ENCODE assay signal across 2 cellular contexts in the genomic region with DNA sequence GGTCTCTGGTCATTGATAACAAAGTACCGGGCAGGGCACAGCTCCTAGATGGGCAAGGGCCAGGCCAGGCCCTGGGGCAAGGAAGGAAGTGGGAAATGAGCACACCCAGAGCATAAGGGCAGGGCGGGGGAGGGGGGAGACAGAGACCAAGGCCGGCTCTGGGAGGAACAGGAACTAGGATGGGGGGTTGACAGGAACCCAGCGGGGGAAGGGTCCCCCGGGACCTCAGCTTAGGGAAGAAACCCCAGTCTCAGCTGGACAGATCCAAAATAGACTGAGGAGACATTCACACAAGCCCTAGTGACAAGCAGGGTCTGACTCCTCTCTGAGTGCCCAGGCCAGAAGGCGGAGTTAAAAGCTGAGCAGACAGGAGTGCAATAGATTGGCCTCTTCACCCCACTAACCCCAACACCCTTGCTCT.
TF ChIP-seq lines count a peak whose summit lies in the region.

No MANE protein-coding gene starts in this region.

TF ChIP-seq in IMR-90, 13 proteins besides CTCF, POLR2A, EP300 and RAD21:
- TF ChIP-seq SMC3 (IDR thresholded peaks at IDR 0.05; ENCODE audit: low read depth, low read length) (no peak), CHD1 (IDR thresholded peaks at IDR 0.05; ENCODE audit: low read depth, low read length) (no peak), BHLHE40 (IDR thresholded peaks at IDR 0.05; ENCODE audit: low read depth, low read length) (no peak), MXI1 (IDR thresholded peaks at IDR 0.05; ENCODE audit: borderline replicate concordance, low read depth, low read length) (no peak), CEBPB (IDR thresholded peaks at IDR 0.05; ENCODE audit: low read depth, low read length) (no peak), RFX5 (IDR thresholded peaks at IDR 0.05; ENCODE audit: low read depth, low read length) (no peak)
TF ChIP-seq in IMR-90: peak in this region for 0.

TF ChIP-seq in WTC11, 78 proteins besides CTCF, POLR2A, EP300 and RAD21:
- TF ChIP-seq IRF2 (CRISPR knock-in tag; IDR thresholded peaks at IDR 0.05; ENCODE audit: borderline replicate concordance, low read depth) (no peak), KAT7 (CRISPR knock-in tag; IDR thresholded peaks at IDR 0.05; ENCODE audit: borderline replicate concordance) (no peak), ZNF423 (CRISPR knock-in tag; IDR thresholded peaks at IDR 0.05) (no peak), ETV6 (CRISPR knock-in tag; IDR thresholded peaks at IDR 0.05) (no peak), GRHL2 (CRISPR knock-in tag; IDR thresholded peaks at IDR 0.05; ENCODE audit: insufficient replicate concordance, severe bottlenecking) (no peak), SP1 (CRISPR knock-in tag; conservative IDR thresholded peaks at IDR 0.05) (no peak), CREB1 (CRISPR knock-in tag; IDR thresholded peaks at IDR 0.05) (no peak), SMAD3 (CRISPR knock-in tag; IDR thresholded peaks at IDR 0.05; ENCODE audit: borderline replicate concordance) (no peak), NFE2L1 (CRISPR knock-in tag; IDR thresholded peaks at IDR 0.05) (no peak), NR3C1 (CRISPR knock-in tag; conservative IDR thresholded peaks at IDR 0.05; ENCODE audit: low read depth) (no peak), ZNF671 (CRISPR knock-in tag; IDR thresholded peaks at IDR 0.05) (no peak), TCF7 (CRISPR knock-in tag; IDR thresholded peaks at IDR 0.05; ENCODE audit: low read depth) (no peak), JAZF1 (CRISPR knock-in tag; IDR thresholded peaks at IDR 0.05) (no peak), ZNF121 (CRISPR knock-in tag; IDR thresholded peaks at IDR 0.05) (no peak), ATF1 (CRISPR knock-in tag; IDR thresholded peaks at IDR 0.05) (no peak), CREM (CRISPR knock-in tag; IDR thresholded peaks at IDR 0.05) (no peak)
- TF ChIP-seq, protein P1, sequence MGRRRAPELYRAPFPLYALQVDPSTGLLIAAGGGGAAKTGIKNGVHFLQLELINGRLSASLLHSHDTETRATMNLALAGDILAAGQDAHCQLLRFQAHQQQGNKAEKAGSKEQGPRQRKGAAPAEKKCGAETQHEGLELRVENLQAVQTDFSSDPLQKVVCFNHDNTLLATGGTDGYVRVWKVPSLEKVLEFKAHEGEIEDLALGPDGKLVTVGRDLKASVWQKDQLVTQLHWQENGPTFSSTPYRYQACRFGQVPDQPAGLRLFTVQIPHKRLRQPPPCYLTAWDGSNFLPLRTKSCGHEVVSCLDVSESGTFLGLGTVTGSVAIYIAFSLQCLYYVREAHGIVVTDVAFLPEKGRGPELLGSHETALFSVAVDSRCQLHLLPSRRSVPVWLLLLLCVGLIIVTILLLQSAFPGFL (CRISPR knock-in tag; IDR thresholded peaks at IDR 0.05; ENCODE audit: borderline replicate concordance): no peak
- TF ChIP-seq, protein P2, sequence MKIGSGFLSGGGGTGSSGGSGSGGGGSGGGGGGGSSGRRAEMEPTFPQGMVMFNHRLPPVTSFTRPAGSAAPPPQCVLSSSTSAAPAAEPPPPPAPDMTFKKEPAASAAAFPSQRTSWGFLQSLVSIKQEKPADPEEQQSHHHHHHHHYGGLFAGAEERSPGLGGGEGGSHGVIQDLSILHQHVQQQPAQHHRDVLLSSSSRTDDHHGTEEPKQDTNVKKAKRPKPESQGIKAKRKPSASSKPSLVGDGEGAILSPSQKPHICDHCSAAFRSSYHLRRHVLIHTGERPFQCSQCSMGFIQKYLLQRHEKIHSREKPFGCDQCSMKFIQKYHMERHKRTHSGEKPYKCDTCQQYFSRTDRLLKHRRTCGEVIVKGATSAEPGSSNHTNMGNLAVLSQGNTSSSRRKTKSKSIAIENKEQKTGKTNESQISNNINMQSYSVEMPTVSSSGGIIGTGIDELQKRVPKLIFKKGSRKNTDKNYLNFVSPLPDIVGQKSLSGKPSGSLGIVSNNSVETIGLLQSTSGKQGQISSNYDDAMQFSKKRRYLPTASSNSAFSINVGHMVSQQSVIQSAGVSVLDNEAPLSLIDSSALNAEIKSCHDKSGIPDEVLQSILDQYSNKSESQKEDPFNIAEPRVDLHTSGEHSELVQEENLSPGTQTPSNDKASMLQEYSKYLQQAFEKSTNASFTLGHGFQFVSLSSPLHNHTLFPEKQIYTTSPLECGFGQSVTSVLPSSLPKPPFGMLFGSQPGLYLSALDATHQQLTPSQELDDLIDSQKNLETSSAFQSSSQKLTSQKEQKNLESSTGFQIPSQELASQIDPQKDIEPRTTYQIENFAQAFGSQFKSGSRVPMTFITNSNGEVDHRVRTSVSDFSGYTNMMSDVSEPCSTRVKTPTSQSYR (CRISPR knock-in tag; IDR thresholded peaks at IDR 0.05): no peak
- TF ChIP-seq, protein P3, sequence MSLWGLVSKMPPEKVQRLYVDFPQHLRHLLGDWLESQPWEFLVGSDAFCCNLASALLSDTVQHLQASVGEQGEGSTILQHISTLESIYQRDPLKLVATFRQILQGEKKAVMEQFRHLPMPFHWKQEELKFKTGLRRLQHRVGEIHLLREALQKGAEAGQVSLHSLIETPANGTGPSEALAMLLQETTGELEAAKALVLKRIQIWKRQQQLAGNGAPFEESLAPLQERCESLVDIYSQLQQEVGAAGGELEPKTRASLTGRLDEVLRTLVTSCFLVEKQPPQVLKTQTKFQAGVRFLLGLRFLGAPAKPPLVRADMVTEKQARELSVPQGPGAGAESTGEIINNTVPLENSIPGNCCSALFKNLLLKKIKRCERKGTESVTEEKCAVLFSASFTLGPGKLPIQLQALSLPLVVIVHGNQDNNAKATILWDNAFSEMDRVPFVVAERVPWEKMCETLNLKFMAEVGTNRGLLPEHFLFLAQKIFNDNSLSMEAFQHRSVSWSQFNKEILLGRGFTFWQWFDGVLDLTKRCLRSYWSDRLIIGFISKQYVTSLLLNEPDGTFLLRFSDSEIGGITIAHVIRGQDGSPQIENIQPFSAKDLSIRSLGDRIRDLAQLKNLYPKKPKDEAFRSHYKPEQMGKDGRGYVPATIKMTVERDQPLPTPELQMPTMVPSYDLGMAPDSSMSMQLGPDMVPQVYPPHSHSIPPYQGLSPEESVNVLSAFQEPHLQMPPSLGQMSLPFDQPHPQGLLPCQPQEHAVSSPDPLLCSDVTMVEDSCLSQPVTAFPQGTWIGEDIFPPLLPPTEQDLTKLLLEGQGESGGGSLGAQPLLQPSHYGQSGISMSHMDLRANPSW (CRISPR knock-in tag; conservative IDR thresholded peaks at IDR 0.05; ENCODE audit: low read depth): no peak
- TF ChIP-seq, protein P4, sequence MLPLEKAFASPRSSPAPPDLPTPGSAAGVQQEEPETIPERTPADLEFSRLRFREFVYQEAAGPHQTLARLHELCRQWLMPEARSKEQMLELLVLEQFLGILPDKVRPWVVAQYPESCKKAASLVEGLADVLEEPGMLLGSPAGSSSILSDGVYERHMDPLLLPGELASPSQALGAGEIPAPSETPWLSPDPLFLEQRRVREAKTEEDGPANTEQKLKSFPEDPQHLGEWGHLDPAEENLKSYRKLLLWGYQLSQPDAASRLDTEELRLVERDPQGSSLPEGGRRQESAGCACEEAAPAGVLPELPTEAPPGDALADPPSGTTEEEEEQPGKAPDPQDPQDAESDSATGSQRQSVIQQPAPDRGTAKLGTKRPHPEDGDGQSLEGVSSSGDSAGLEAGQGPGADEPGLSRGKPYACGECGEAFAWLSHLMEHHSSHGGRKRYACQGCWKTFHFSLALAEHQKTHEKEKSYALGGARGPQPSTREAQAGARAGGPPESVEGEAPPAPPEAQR (CRISPR knock-in tag; IDR thresholded peaks at IDR 0.05): no peak
